In genomic region chr6:150142657-150143501, GRCh38 we compare ENCODE assay signal across 8 cellular contexts. TPM values are rescaled to one million over a fixed set of nuclear protein-coding genes. Genes with fewer than 3 reads are reported as not detected.
DNase-seq lines count a peak whose midpoint lies in the region; ATAC-seq and TF ChIP-seq lines count a peak whose summit lies in the region.

A gene with protein sequence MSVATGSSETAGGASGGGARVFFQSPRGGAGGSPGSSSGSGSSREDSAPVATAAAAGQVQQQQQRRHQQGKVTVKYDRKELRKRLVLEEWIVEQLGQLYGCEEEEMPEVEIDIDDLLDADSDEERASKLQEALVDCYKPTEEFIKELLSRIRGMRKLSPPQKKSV (plus strand): TSS chr6:150143044. CDS start chr6:150143193, 149 bp downstream.

- H3K27ac ChIP-seq in HL-60 (replicated peaks), result no peak within 1 kb of the TSS
- H3K27ac ChIP-seq in mucosa of rectum (ENCODE audit: low read depth in 2 of 2, low read length in 2 of 2), result peak within 1 kb of the TSS; percentile 63 to 70
- H3K27ac ChIP-seq in thyroid gland, result peak within 1 kb of the TSS; percentile 67 to 74 (median 74)

- H3K9ac ChIP-seq in mucosa of rectum (ENCODE audit: low read depth in 1 of 2, low read length in 2 of 2), result peak within 1 kb of the TSS; percentile 68 to 87

- WGBS in thyroid gland, 2 donors, result 0 to 1% methylated on average over 18 to 40 of the region's 103 CpGs

- no peak within 1 kb of the TSS for H3K27ac Mint-ChIP-seq in T-helper 17 cell
- H3K27ac Mint-ChIP-seq in endothelial cell (ENCODE audit: unreplicated experiment), result peak within 1 kb of the TSS; percentile 31

- no peaks in the 10 kb centered on the region for H3K9me3 ChIP-seq in T-helper 17 cell (ENCODE audit: control insufficient read depth, low read length, poor library complexity, severe bottlenecking)
- no peaks in the 10 kb centered on the region for H3K9me3 ChIP-seq in mucosa of rectum (ENCODE audit: control insufficient read depth in 2 of 2, low read length in 2 of 2)
- no peaks in the 10 kb centered on the region for H3K9me3 ChIP-seq in thyroid gland

- intact Hi-C loops in thyroid gland (cut with DNase I), result no loop called here

- TF ChIP-seq CTCF in HL-60 (IDR thresholded peaks at IDR 0.05; ENCODE audit: insufficient read depth, low read length), result no peak
- no peak for TF ChIP-seq CTCF in endothelial cell (IDR thresholded peaks at IDR 0.05; ENCODE audit: unreplicated experiment)
- no peak for TF ChIP-seq CTCF in thyroid gland (IDR thresholded peaks at IDR 0.05)

- H3K4me3 ChIP-seq in HL-60 (replicated peaks; ENCODE audit: insufficient read depth, low read length), result peak within 1 kb of the TSS; percentile 49
- H3K4me3 ChIP-seq in mucosa of rectum (ENCODE audit: low read length in 2 of 2), result peak within 1 kb of the TSS; percentile 73 to 77
- peak within 1 kb of the TSS; percentile 52 to 77 (median 54) for H3K4me3 ChIP-seq in thyroid gland (replicated peaks in 1 of 3)

- peaks cover 39% of the 10 kb centered on the region for H3K27me3 ChIP-seq in HL-60 (ENCODE audit: insufficient read depth, poor library complexity, severe bottlenecking)
- H3K27me3 ChIP-seq in mucosa of rectum (ENCODE audit: control insufficient read depth in 2 of 2, insufficient read depth in 2 of 2, low read length in 2 of 2), result peaks cover 10 to 11% of the 10 kb centered on the region in 2 donors
- no peaks in the 10 kb centered on the region for H3K27me3 ChIP-seq in thyroid gland

- H3K36me3 ChIP-seq in mucosa of rectum (ENCODE audit: control insufficient read depth in 2 of 2, insufficient read depth in 2 of 2, low read length in 2 of 2), result no peaks in the 10 kb centered on the region
- no peaks in the 10 kb centered on the region for H3K36me3 ChIP-seq in thyroid gland

- no peaks in the 10 kb centered on the region for H3K9me3 Mint-ChIP-seq in endothelial cell (ENCODE audit: unreplicated experiment)

- H3K4me1 Mint-ChIP-seq in T-helper 17 cell (peaks cover 5% of the 10 kb centered on the region), endothelial cell (ENCODE audit: unreplicated experiment) (peaks cover 15% of the 10 kb centered on the region)

- ATAC-seq in T-helper 17 cell (no peak), HG03457 (IDR thresholded peaks at IDR 0.05; ENCODE audit: unreplicated experiment) (no peak)

- H3K27me3 Mint-ChIP-seq in T-helper 17 cell, result peaks cover 78% of the 10 kb centered on the region
- H3K27me3 Mint-ChIP-seq in endothelial cell (ENCODE audit: unreplicated experiment), result peaks cover 9% of the 10 kb centered on the region

- peaks cover 16 to 27% of the 10 kb centered on the region in 2 donors for H3K4me1 ChIP-seq in mucosa of rectum (ENCODE audit: control insufficient read depth in 2 of 2, insufficient read depth in 2 of 2, low read length in 2 of 2)
- peaks cover 22 to 30% of the 10 kb centered on the region in 2 donors for H3K4me1 ChIP-seq in thyroid gland

- DNase-seq in AG20443 (ENCODE audit: low spot score) (peak; percentile 85), HL-60 (ENCODE audit: low read depth in 1 of 2, low spot score in 1 of 2) (no peak), T-helper 17 cell (no peak), endothelial cell (ENCODE audit: low spot score) (peak; percentile 44), thyroid gland (peak; percentile 83), NCI-H82 (lab: John Stamatoyannopoulos, UW) (no peak)

- H3K4me3 Mint-ChIP-seq in T-helper 17 cell (peak within 1 kb of the TSS; percentile 75), endothelial cell (ENCODE audit: unreplicated experiment) (peak within 1 kb of the TSS; percentile 90)

- H3K36me3 Mint-ChIP-seq in T-helper 17 cell (ENCODE audit: low read depth) (peaks cover 2% of the 10 kb centered on the region), endothelial cell (ENCODE audit: low read depth, unreplicated experiment) (no peaks in the 10 kb centered on the region)

- TF ChIP-seq POLR2A in thyroid gland (IDR thresholded peaks at IDR 0.05), result peak; percentile 79 to 94

RNA-seq across cellular contexts. Expression of the gene that starts here (rescaled TPM):
- total RNA-seq in T-helper 17 cell (not detected), endothelial cell (ENCODE audit: unreplicated experiment) (2.5 TPM), thyroid gland (100 to 1,000 TPM in 1 of 4 donors, 10 to 100 TPM in 3; 34.7 to 102 (median 79.7) TPM)

Comparison
In these comparisons a context has a peak if more than half of its experiments do, and no peak if none do; other contexts are left out.
1. RNA of the gene that starts here (total RNA-seq): 34.7 to 102 TPM in thyroid gland; 2.5 TPM in endothelial cell (single experiment) and not detected in T-helper 17 cell; every median in the first group is over 10 times any median in the second.
2. DNase-seq: peak in AG20443 (single experiment), endothelial cell (single experiment) and thyroid gland (2 of 2); none in HL-60 (0 of 2), T-helper 17 cell (0 of 3) and NCI-H82 (single experiment).
3. Peak in every context shown above with its lines, with median percentiles within 50 percentile points of each other: H3K4me3 ChIP-seq.